29 cellular contexts compared by ENCODE assay signal in genomic region chr12:112549031-112549430, GRCh38.
"Had no signal": no experiment of that assay in that cellular context is flagged by ENCODE, and none has a peak within 500 bp of the region (broad histone marks: within the 10 kb centered on the region; RNA-seq: fewer than 3 reads in every experiment).

No MANE protein-coding gene starts in this region.

- H3K36me3 Mint-ChIP-seq: immature natural killer cell; stimulated activated effector memory CD8-positive, alpha-beta T cell treated with anti-CD3 and anti-CD28 coated beads, Interleukin-12 subunit alpha, Interleukin-12 subunit beta, amount 100 ng/mL, for 72 hours had no signal

- H3K9me3 Mint-ChIP-seq: stimulated activated naive CD8-positive, alpha-beta T cell treated with anti-CD3 and anti-CD28 coated beads, Interleukin-15, Interleukin-2, amounts not matched to agents 100 ng/mL and 50 ng/mL, for 24 hours had no signal

- H3K27ac Mint-ChIP-seq: immature natural killer cell; nephron; stimulated activated effector memory CD8-positive, alpha-beta T cell treated with anti-CD3 and anti-CD28 coated beads, Interleukin-12 subunit alpha, Interleukin-12 subunit beta, amount 100 ng/mL, for 72 hours; stimulated activated naive CD8-positive, alpha-beta T cell treated with anti-CD3 and anti-CD28 coated beads, Interleukin-15, Interleukin-2, amounts not matched to agents 100 ng/mL and 50 ng/mL, for 24 hours had no signal

- H3K9me3 ChIP-seq: left lung, lower lobe of right lung, pancreas, prostate gland, thoracic aorta, upper lobe of right lung had no signal

- DNase-seq: hypothalamus; immature natural killer cell; kidney; left colon; left lung; lower lobe of right lung; mammary epithelial cell; mesenchymal stem cell; naive thymus-derived CD8-positive, alpha-beta T cell; nucleus accumbens; pancreas; posterior cingulate gyrus; retina; right cardiac atrium; sigmoid colon; small intestine; spleen; stimulated activated CD4-positive, alpha-beta T cell treated with anti-CD3 and anti-CD28 coated beads, Interleukin-4, amount 100 ng/mL, for 24 hours; stimulated activated naive CD4-positive, alpha-beta T cell; tibial artery; trophoblast cell; upper lobe of right lung had no signal

- H3K4me1 ChIP-seq: left lung, lower lobe of right lung, pancreas, prostate gland, sigmoid colon, spleen, suprapubic skin, tibial artery, upper lobe of right lung had no signal

- H3K36me3 ChIP-seq: left lung, lower lobe of right lung, pancreas, prostate gland, sigmoid colon, spleen, suprapubic skin, thoracic aorta, tibial artery, upper lobe of right lung had no signal

- H3K27ac ChIP-seq: left lung, lower lobe of right lung, pancreas, prostate gland, sigmoid colon, spleen, suprapubic skin, thoracic aorta, tibial artery, upper lobe of right lung had no signal

- ATAC-seq: left colon; left lung; lower lobe of right lung; naive thymus-derived CD8-positive, alpha-beta T cell; pancreas; right cardiac atrium; stimulated activated effector memory CD8-positive, alpha-beta T cell treated with anti-CD3 and anti-CD28 coated beads, Interleukin-12 subunit alpha, Interleukin-12 subunit beta, amount 100 ng/mL, for 72 hours; upper lobe of right lung had no signal

- H3K4me1 Mint-ChIP-seq: naive thymus-derived CD8-positive, alpha-beta T cell; nephron had no signal

- H3K4me3 Mint-ChIP-seq: immature natural killer cell; naive thymus-derived CD8-positive, alpha-beta T cell; nephron; neural crest cell; stimulated activated effector memory CD8-positive, alpha-beta T cell treated with anti-CD3 and anti-CD28 coated beads, Interleukin-12 subunit alpha, Interleukin-12 subunit beta, amount 100 ng/mL, for 72 hours; stimulated activated naive CD8-positive, alpha-beta T cell treated with anti-CD3 and anti-CD28 coated beads, Interleukin-15, Interleukin-2, amounts not matched to agents 100 ng/mL and 50 ng/mL, for 24 hours had no signal

- H3K27me3 ChIP-seq: pancreas, sigmoid colon had no signal

- H3K4me3 ChIP-seq: left lung, lower lobe of right lung, pancreas, prostate gland, sigmoid colon, spleen, suprapubic skin, thoracic aorta, tibial artery, upper lobe of right lung had no signal
